25 cellular contexts compared by ENCODE assay signal in the genomic region with DNA sequence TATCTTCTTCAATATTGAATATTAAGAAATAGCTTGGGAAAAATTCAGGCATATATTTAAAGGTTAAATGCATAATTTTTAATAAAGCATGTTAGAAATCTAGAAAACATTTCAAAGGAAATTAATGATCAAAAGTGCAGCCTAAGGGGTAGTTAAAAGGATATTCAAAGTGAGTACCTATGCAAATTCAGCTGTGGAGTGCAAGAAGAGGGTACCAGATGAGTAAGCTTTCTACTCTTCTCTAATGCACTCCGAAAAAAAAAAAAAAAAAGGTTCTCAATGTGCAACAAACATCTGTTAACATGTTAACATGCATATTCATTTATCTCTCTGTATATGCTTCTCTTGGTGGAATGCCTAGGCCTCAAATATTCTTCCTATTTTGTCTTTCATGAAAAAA. TPM values are rescaled to one million over a fixed set of nuclear protein-coding genes. Genes with fewer than 3 reads are reported as not detected.
A peak's percentile ranks its signal among the peaks of the same experiment; 100 is the strongest.
DNase-seq lines count a peak whose midpoint lies in the region; ATAC-seq, FAIRE-seq and TF ChIP-seq lines count a peak whose summit lies in the region.
"Had no signal": no experiment of that assay in that cellular context is flagged by ENCODE, and none has a peak within 500 bp of the region (broad histone marks: within the 10 kb centered on the region; RNA-seq: fewer than 3 reads in every experiment).

No MANE protein-coding gene starts in this region.

- DNase-seq in left ventricle myocardium inferior (no peak), cardiac septum (ENCODE audit: low spot score) (no peak), NCI-H2171 (lab: John Stamatoyannopoulos, UW) (peak; percentile 13), HTR-8/SVneo (ENCODE audit: insufficient read length, low spot score) (no peak), NCI-H226 (no peak)
- DNase-seq: activated CD8-positive, alpha-beta memory T cell treated with anti-CD3 and anti-CD28 coated beads for 24 hours; activated naive CD4-positive, alpha-beta T cell treated with anti-CD3 and anti-CD28 coated beads for 36 hours; activated T-cell treated with anti-CD3 and anti-CD28 coated beads, Interleukin-2, amount 50 U/mL, for 48 hours; amygdala; COR-L47; EL; esophagus squamous epithelium; H9; Kasumi-1; natural killer cell; NCI-H1694 treated with DMSO at 0.1 percent for 48 hours; RPMI8226; upper lobe of right lung had no signal

- no peak for TF ChIP-seq CTCF in left ventricle myocardium inferior (IDR thresholded peaks at IDR 0.05; ENCODE audit: borderline replicate concordance)

- peaks cover 35% of the 10 kb centered on the region for H3K4me1 ChIP-seq in left ventricle myocardium inferior
- H3K4me1 ChIP-seq: esophagus squamous epithelium, upper lobe of right lung had no signal

- no peaks in the 10 kb centered on the region for H3K9me3 ChIP-seq in left ventricle myocardium inferior (replicated peaks)
- H3K9me3 ChIP-seq: esophagus squamous epithelium, upper lobe of right lung had no signal

- H3K27me3 ChIP-seq in left ventricle myocardium inferior (ENCODE audit: low read depth) = no peaks in the 10 kb centered on the region
- H3K27me3 ChIP-seq: esophagus squamous epithelium, upper lobe of right lung had no signal

- peak overlapping the region; percentile 30 for H3K27ac ChIP-seq in left ventricle myocardium inferior (replicated peaks)
- H3K27ac ChIP-seq: coronary artery, esophagus squamous epithelium, upper lobe of right lung had no signal

- H3K4me3 ChIP-seq in left ventricle myocardium inferior = no peak overlapping the region
- H3K4me3 ChIP-seq: coronary artery, esophagus squamous epithelium, upper lobe of right lung had no signal

- ATAC-seq in HG02588 (IDR thresholded peaks at IDR 0.05; ENCODE audit: unreplicated experiment) (peak; percentile 55), GM19328 (IDR thresholded peaks at IDR 0.05; ENCODE audit: unreplicated experiment) (no peak), HG03469 (IDR thresholded peaks at IDR 0.05; ENCODE audit: unreplicated experiment) (no peak)
- ATAC-seq: natural killer cell, upper lobe of right lung had no signal

- H3K36me3 ChIP-seq in left ventricle myocardium inferior = peaks cover 73% of the 10 kb centered on the region

- intact Hi-C loops in left ventricle myocardium inferior (cut with micrococcal nuclease) (no loop called here), cardiac septum (cut with DNase I) (no loop called here)

- FAIRE-seq in HTR-8/SVneo (lab: Jason Lieb, UNC) = no peak
- FAIRE-seq: bronchial epithelial cell, frontal cortex, islet of Langerhans had no signal

RNA-seq across cellular contexts. Expression of a gene that starts 32.0 kb away (rescaled TPM):
- total RNA-seq in left ventricle myocardium inferior (11.6 TPM), cardiac septum (13.1 TPM)

RNA-seq across cellular contexts. Expression of a gene that starts 37.4 kb away (rescaled TPM):
- total RNA-seq in left ventricle myocardium inferior = 10.8 TPM
- 14.6 TPM for total RNA-seq in cardiac septum
